Comparison of ENCODE assay signal across 10 cellular contexts in the genomic region with DNA sequence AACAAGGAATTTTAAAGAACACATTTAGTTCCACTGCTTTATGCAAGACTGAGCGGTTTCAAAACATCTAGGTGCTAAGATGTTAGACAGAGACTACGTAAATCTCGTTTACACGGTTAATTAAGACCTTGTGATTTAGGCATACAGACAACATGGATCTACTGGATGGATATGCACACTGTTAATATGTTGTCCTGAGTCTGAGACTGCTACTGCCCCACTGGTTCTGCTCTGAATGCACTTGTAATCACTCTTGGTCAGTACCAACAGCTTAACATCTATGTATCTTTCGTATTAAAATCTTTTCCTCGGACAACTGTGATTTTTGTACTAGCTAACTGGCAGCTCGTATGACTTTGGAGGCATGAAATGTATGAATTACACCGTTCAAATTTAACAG. TPM values are rescaled to one million over a fixed set of nuclear protein-coding genes. Genes with fewer than 3 reads are reported as not detected.
DNase-seq lines count a peak whose midpoint lies in the region; ATAC-seq, FAIRE-seq and TF ChIP-seq lines count a peak whose summit lies in the region.
"Had no signal": no experiment of that assay in that cellular context is flagged by ENCODE, and none has a peak within 500 bp of the region (broad histone marks: within the 10 kb centered on the region; RNA-seq: fewer than 3 reads in every experiment).

No MANE protein-coding gene starts in this region.

- H3K4me3 ChIP-seq in endothelial cell of umbilical vein (replicated peaks in 1 of 3; ENCODE audit: insufficient read depth in 1 of 3, low read depth in 1 of 3, low read length in 3 of 3) (no peak overlapping the region), pancreas (peak overlapping the region in 3 of 4 donors; percentile 90 to 95 (median 95))

- no peaks in the 10 kb centered on the region for H3K36me3 ChIP-seq in endothelial cell of umbilical vein (ENCODE audit: control insufficient read depth in 2 of 2, extremely low read depth in 1 of 2, insufficient read depth in 2 of 2, low read length in 2 of 2)
- H3K36me3 ChIP-seq in pancreas: no peaks in the 10 kb centered on the region

- BruUV-seq in endothelial cell of umbilical vein (replicated peaks; lab: Mats Ljungman, UMichigan): no TSS peak

- no peak overlapping the region for H2AFZ ChIP-seq in endothelial cell of umbilical vein (ENCODE audit: low read depth, low read length)

- peak overlapping the region; percentile 97 for H3K4me3 Mint-ChIP-seq in CD4-positive, alpha-beta T cell

- H3K27ac ChIP-seq in CD4-positive, alpha-beta T cell (ENCODE audit: low read depth, low read length): peak overlapping the region; percentile 50
- H3K27ac ChIP-seq in endothelial cell of umbilical vein (ENCODE audit: insufficient read depth, low read depth, low read length) (no peak overlapping the region), pancreas (peak overlapping the region in 2 of 4 donors; percentile 98 to 99)

- H3K4me1 ChIP-seq in endothelial cell of umbilical vein (ENCODE audit: control insufficient read depth, extremely low read depth, insufficient read depth, low read length): peaks cover 10% of the 10 kb centered on the region
- H3K4me1 ChIP-seq in pancreas: peaks cover 14 to 32% (median 28%) of the 10 kb centered on the region in 3 donors

- no peak overlapping the region for H3K9ac ChIP-seq in endothelial cell of umbilical vein (replicated peaks; ENCODE audit: extremely low read depth, insufficient read depth, low read length)

- peak; percentile 21 for FAIRE-seq in endothelial cell of umbilical vein (lab: Jason Lieb, UNC)
- FAIRE-seq in pancreas (lab: Jason Lieb, UNC): no peak

- TF ChIP-seq CTCF in CD4-positive, alpha-beta T cell (IDR thresholded peaks at IDR 0.05): no peak
- no peak for TF ChIP-seq CTCF in endothelial cell of umbilical vein (IDR thresholded peaks at IDR 0.05; ENCODE audit: extremely low read depth in 1 of 2, insufficient read depth in 1 of 2, low read depth in 1 of 2, low read length in 2 of 2)
- TF ChIP-seq CTCF in pancreas (IDR thresholded peaks at IDR 0.05): no peak

- intact Hi-C loops in CD4-positive, alpha-beta T cell (cut with DNase I, micrococcal nuclease): loop anchor here in 1 of 2 experiments (10.0 kb wide), 3 partner anchors 412 to 1988 kb away; a partner anchor contains a TSS
- intact Hi-C loops in endothelial cell of umbilical vein (cut with micrococcal nuclease) (loop anchor here (5.0 to 10.0 kb wide), 2 partner anchors 391 to 412 kb away; a partner anchor contains a TSS), pancreas (cut with DNase I) (loop anchor here in 1 of 3 donors (5.0 kb wide), 1 partner anchor 209 kb away; no protein-coding TSS in a partner anchor)

- 31 to 40% methylated on average over 8 of the region's 8 CpGs for WGBS in pancreas, 2 donors

- H4K20me1 ChIP-seq in endothelial cell of umbilical vein (replicated peaks; ENCODE audit: control insufficient read depth, extremely low read depth, insufficient read depth, low read length): no peaks in the 10 kb centered on the region

- no peaks in the 10 kb centered on the region for H3K9me3 ChIP-seq in CD4-positive, alpha-beta T cell (ENCODE audit: control insufficient read depth, low read length)
- H3K9me3 ChIP-seq in endothelial cell of umbilical vein (replicated peaks; ENCODE audit: control insufficient read depth, insufficient read depth, low read length) (no peaks in the 10 kb centered on the region), pancreas (no peaks in the 10 kb centered on the region)

- CTCF ChIA-PET in CD4-positive, alpha-beta T cell (lab: Charles Lee): interaction anchor here (1.4 to 2.3 kb wide), 2 partner anchors 9 to 12 kb away, joined by 5 to 9 read pairs; no protein-coding TSS in a partner anchor
- CTCF ChIA-PET in endothelial cell of umbilical vein (lab: Charles Lee): interaction anchor here (1.0 to 2.6 kb wide), 2 partner anchors 12 to 198 kb away, joined by 4 to 12 read pairs; no protein-coding TSS in a partner anchor

- H3K36me3 Mint-ChIP-seq in CD4-positive, alpha-beta T cell (ENCODE audit: low read depth): peaks cover 10% of the 10 kb centered on the region

- dilution Hi-C loops in endothelial cell of umbilical vein (cut with MboI; ENCODE audit: extremely low pct_ligation_motif_present, low sequenced_read_pairs): no loop called here

- H3K27me3 ChIP-seq in CD4-positive, alpha-beta T cell (ENCODE audit: control insufficient read depth, insufficient read depth, low read length): no peaks in the 10 kb centered on the region
- H3K27me3 ChIP-seq in endothelial cell of umbilical vein (ENCODE audit: control insufficient read depth in 2 of 2, insufficient read depth in 2 of 2, low read length in 2 of 2) (no peaks in the 10 kb centered on the region), pancreas (no peaks in the 10 kb centered on the region)

- no peak for DNase-seq in CD4-positive, alpha-beta T cell
- DNase-seq in NCI-H526 treated with DMSO at 0.1 percent for 48 hours (lab: John Stamatoyannopoulos, UW) (peak; percentile 21), endothelial cell of umbilical vein (ENCODE audit: low read depth, low spot score) (no peak), pancreas (no peak), NCI-H524 (lab: John Stamatoyannopoulos, UW) (no peak), midbrain (lab: John Stamatoyannopoulos, UW) (no peak), Kasumi-1 (lab: John Stamatoyannopoulos, UW) (no peak), NCI-H1694 treated with DMSO at 0.1 percent for 48 hours (lab: John Stamatoyannopoulos, UW) (no peak)
- DNase-seq: substantia nigra, T-helper 9 cell had no signal

- H3K9me3 Mint-ChIP-seq in CD4-positive, alpha-beta T cell: no peaks in the 10 kb centered on the region

- no peaks in the 10 kb centered on the region for H3K79me2 ChIP-seq in endothelial cell of umbilical vein (ENCODE audit: control insufficient read depth, insufficient read depth, low read length)

- peak overlapping the region; percentile 84 for H3K27ac Mint-ChIP-seq in CD4-positive, alpha-beta T cell

- POLR2A ChIA-PET in CD4-positive, alpha-beta T cell (lab: Charles Lee): interaction anchor here (0.8 to 2.6 kb wide), 3 partner anchors 11 to 268 kb away, joined by 3 to 26 read pairs (median 19); a partner anchor contains a TSS
- POLR2A ChIA-PET in endothelial cell of umbilical vein (lab: Charles Lee): interaction anchor here (1.2 kb wide), 1 partner anchor 12 kb away, joined by 4 read pairs; no protein-coding TSS in a partner anchor

- ATAC-seq in CD4-positive, alpha-beta T cell (ENCODE audit: poor library complexity): no peak
- ATAC-seq in pancreas: no peak

- peak overlapping the region; percentile 40 for H3K4me2 ChIP-seq in endothelial cell of umbilical vein (ENCODE audit: insufficient read depth, low read length)

- no peaks in the 10 kb centered on the region for H3K9me1 ChIP-seq in endothelial cell of umbilical vein (replicated peaks; ENCODE audit: control insufficient read depth, extremely low read depth, insufficient read depth, low read length)

- no peak for TF ChIP-seq POLR2A in endothelial cell of umbilical vein (IDR thresholded peaks at IDR 0.05; ENCODE audit: low read depth, low read length)

- H3K27me3 Mint-ChIP-seq in CD4-positive, alpha-beta T cell: no peaks in the 10 kb centered on the region

- H3K4me1 Mint-ChIP-seq in CD4-positive, alpha-beta T cell (ENCODE audit: low read depth): peaks cover 66% of the 10 kb centered on the region

TF ChIP-seq in endothelial cell of umbilical vein, 7 proteins besides CTCF, POLR2A, EP300 and RAD21:
- TF ChIP-seq POLR2AphosphoS5 (IDR thresholded peaks at IDR 0.05; ENCODE audit: insufficient read depth, low read depth, low read length): no peak
TF ChIP-seq in endothelial cell of umbilical vein: peak in this region for 0.

RNA-seq across cellular contexts. Expression of a gene that starts 3.1 kb away (rescaled TPM):
- 1 to 10 TPM; 4.5 to 4.9 TPM for total RNA-seq in CD4-positive, alpha-beta T cell
- total RNA-seq in endothelial cell of umbilical vein: 12.9 and 13.3 TPM in 2 replicates
- polyA plus RNA-seq in endothelial cell of umbilical vein: 2.6 and 3.3 TPM in 2 replicates
- 3.0 and 3.3 TPM in 2 replicates for polyA plus RNA-seq in endothelial cell of umbilical vein (2011; cell fraction: cytosol; rRNA removed)
- polyA plus RNA-seq in endothelial cell of umbilical vein (2011; cell fraction: nucleus; rRNA removed): 2.4 and 3.2 TPM in 2 replicates
- 3.0 and 5.6 TPM in 2 replicates for polyA plus RNA-seq in endothelial cell of umbilical vein (2012)
- polyA minus RNA-seq in endothelial cell of umbilical vein: 3.3 and 3.8 TPM in 2 replicates
- 1.2 TPM for polyA minus RNA-seq in endothelial cell of umbilical vein (2011; cell fraction: cytosol; rRNA and poly(A)+ RNA removed)
- 3.1 and 3.2 TPM in 2 replicates for polyA minus RNA-seq in endothelial cell of umbilical vein (2011; cell fraction: nucleus; rRNA and poly(A)+ RNA removed)
- 10 to 100 TPM; 19.1 to 86.1 (median 35.7) TPM for total RNA-seq in pancreas
- polyA plus RNA-seq in pancreas: 10 to 100 TPM; 11.7 to 27.7 TPM

Comparison
In these comparisons a context has a peak if more than half of its experiments do, and no peak if none do; other contexts are left out.
1. H3K4me3 ChIP-seq: peak in pancreas (3 of 4); none in endothelial cell of umbilical vein (0 of 3).